34 cellular contexts compared by ENCODE assay signal in genomic region chr1:200954434-200954833, GRCh38. TPM values are rescaled to one million over a fixed set of nuclear protein-coding genes. Genes with fewer than 3 reads are reported as not detected.
"Had no signal": no experiment of that assay in that cellular context is flagged by ENCODE, and none has a peak within 500 bp of the region (broad histone marks: within the 10 kb centered on the region; RNA-seq: fewer than 3 reads in every experiment).

No MANE protein-coding gene starts in this region.

- H3K4me1 ChIP-seq: adrenal gland, breast epithelium, esophagus muscularis mucosa, foreskin keratinocyte, gastrocnemius medialis, heart left ventricle had no signal

- H3K4me1 Mint-ChIP-seq: activated CD4-positive, alpha-beta T cell treated with anti-CD3 and anti-CD28 coated beads for 36 hours; activated CD4-positive, alpha-beta T cell treated with anti-CD3 and anti-CD28 coated beads, Interleukin-2, amount 10 ng/mL, durations not matched to agents 24 days and 14 days; activated naive CD4-positive, alpha-beta T cell treated with anti-CD3 and anti-CD28 coated beads, Interleukin-2, amount 50 U/mL, for 24 hours; activated naive CD8-positive, alpha-beta T cell treated with anti-CD3 and anti-CD28 coated beads for 36 hours; activated naive CD8-positive, alpha-beta T cell treated with anti-CD3 and anti-CD28 coated beads, Interleukin-2, amount 50 U/mL, for 24 hours; central memory CD8-positive, alpha-beta T cell had no signal

- H3K27me3 Mint-ChIP-seq: activated CD4-positive, alpha-beta memory T cell treated with anti-CD3 and anti-CD28 coated beads for 36 hours; activated naive CD4-positive, alpha-beta T cell treated with anti-CD3 and anti-CD28 coated beads, Interleukin-2, amount 50 U/mL, for 24 hours; activated T-cell treated with anti-CD3 and anti-CD28 coated beads, Interleukin-2, amount 50 U/mL, for 24 hours; central memory CD8-positive, alpha-beta T cell had no signal

- H3K27ac Mint-ChIP-seq: activated CD4-positive, alpha-beta memory T cell treated with anti-CD3 and anti-CD28 coated beads for 36 hours; activated CD4-positive, alpha-beta T cell treated with anti-CD3 and anti-CD28 coated beads for 36 hours; activated CD4-positive, alpha-beta T cell treated with anti-CD3 and anti-CD28 coated beads, Interleukin-2, amount 10 ng/mL, durations not matched to agents 24 days and 14 days; activated CD8-positive, alpha-beta T cell treated with anti-CD3 and anti-CD28 coated beads, Interleukin-2, amount 10 ng/mL, durations not matched to agents 7 days and 5 days; activated naive CD4-positive, alpha-beta T cell treated with anti-CD3 and anti-CD28 coated beads for 36 hours; activated naive CD4-positive, alpha-beta T cell treated with anti-CD3 and anti-CD28 coated beads, Interleukin-2, amount 50 U/mL, for 24 hours; activated naive CD8-positive, alpha-beta T cell treated with anti-CD3 and anti-CD28 coated beads for 36 hours; activated naive CD8-positive, alpha-beta T cell treated with anti-CD3 and anti-CD28 coated beads, Interleukin-2, amount 50 U/mL, for 24 hours; activated T-cell treated with anti-CD3 and anti-CD28 coated beads, Interleukin-2, amount 50 U/mL, for 24 hours; activated T-cell treated with anti-CD3 and anti-CD28 coated beads, Interleukin-2, amount 50 U/mL, for 72 hours; brain; effector memory CD8-positive, alpha-beta T cell had no signal

- H3K4me3 ChIP-seq: adrenal gland, breast epithelium, cardiac muscle cell, esophagus muscularis mucosa, gastrocnemius medialis, heart left ventricle had no signal

- H3K9me3 ChIP-seq: adrenal gland, breast epithelium, esophagus muscularis mucosa, gastrocnemius medialis, heart left ventricle had no signal

- DNase-seq: activated CD4-positive, alpha-beta memory T cell treated with anti-CD3 and anti-CD28 coated beads for 36 hours; activated CD4-positive, alpha-beta T cell treated with anti-CD3 and anti-CD28 coated beads for 36 hours; activated CD4-positive, alpha-beta T cell treated with anti-CD3 and anti-CD28 coated beads, Interleukin-2, amount 10 ng/mL, durations not matched to agents 24 days and 14 days; activated CD4-positive, CD25-positive, alpha-beta regulatory T cell; activated CD4-positive, CD25-positive, alpha-beta regulatory T cell treated with anti-CD3 and anti-CD28 coated beads, Interleukin-2, amount 50 U/mL, for 72 hours; activated CD8-positive, alpha-beta memory T cell treated with anti-CD3 and anti-CD28 coated beads, Interleukin-2, amount 50 U/mL, for 48 hours; activated CD8-positive, alpha-beta T cell treated with anti-CD3 and anti-CD28 coated beads, Interleukin-2, amount 10 ng/mL, durations not matched to agents 7 days and 5 days; activated naive CD4-positive, alpha-beta T cell treated with anti-CD3 and anti-CD28 coated beads for 36 hours; activated naive CD8-positive, alpha-beta T cell treated with anti-CD3 and anti-CD28 coated beads for 36 hours; activated naive CD8-positive, alpha-beta T cell treated with anti-CD3 and anti-CD28 coated beads, Interleukin-2, amount 50 U/mL, for 24 hours; activated T-cell treated with anti-CD3 and anti-CD28 coated beads for 4 hours; activated T-cell treated with anti-CD3 and anti-CD28 coated beads, Interleukin-2, amount 50 U/mL, for 24 hours; activated T-cell treated with anti-CD3 and anti-CD28 coated beads, Interleukin-2, amount 50 U/mL, for 72 hours; adrenal gland; amygdala; aorta; cortex of kidney; dermis blood vessel endothelial cell; effector CD4-positive, alpha-beta T cell; effector memory CD8-positive, alpha-beta T cell; erythroblast; foreskin keratinocyte; gastrocnemius medialis; glutamatergic neuron; heart left ventricle; T-helper 1 cell; T-helper 2 cell had no signal

- H3K36me3 Mint-ChIP-seq: activated CD4-positive, alpha-beta memory T cell treated with anti-CD3 and anti-CD28 coated beads for 36 hours; activated naive CD4-positive, alpha-beta T cell treated with anti-CD3 and anti-CD28 coated beads, Interleukin-2, amount 50 U/mL, for 24 hours; activated naive CD8-positive, alpha-beta T cell treated with anti-CD3 and anti-CD28 coated beads for 36 hours; brain had no signal

- H3K4me3 Mint-ChIP-seq: activated CD4-positive, alpha-beta memory T cell treated with anti-CD3 and anti-CD28 coated beads for 36 hours; activated CD4-positive, alpha-beta T cell treated with anti-CD3 and anti-CD28 coated beads for 36 hours; activated CD4-positive, alpha-beta T cell treated with anti-CD3 and anti-CD28 coated beads, Interleukin-2, amount 10 ng/mL, durations not matched to agents 24 days and 14 days; activated CD8-positive, alpha-beta T cell treated with anti-CD3 and anti-CD28 coated beads, Interleukin-2, amount 10 ng/mL, durations not matched to agents 7 days and 5 days; activated naive CD4-positive, alpha-beta T cell treated with anti-CD3 and anti-CD28 coated beads for 36 hours; activated naive CD4-positive, alpha-beta T cell treated with anti-CD3 and anti-CD28 coated beads, Interleukin-2, amount 50 U/mL, for 24 hours; activated naive CD8-positive, alpha-beta T cell treated with anti-CD3 and anti-CD28 coated beads for 36 hours; activated naive CD8-positive, alpha-beta T cell treated with anti-CD3 and anti-CD28 coated beads, Interleukin-2, amount 50 U/mL, for 24 hours; activated T-cell treated with anti-CD3 and anti-CD28 coated beads, Interleukin-2, amount 50 U/mL, for 24 hours; activated T-cell treated with anti-CD3 and anti-CD28 coated beads, Interleukin-2, amount 50 U/mL, for 72 hours; brain; central memory CD8-positive, alpha-beta T cell; effector memory CD8-positive, alpha-beta T cell had no signal

- H3K27ac ChIP-seq: adrenal gland, breast epithelium, cardiac muscle cell, esophagus muscularis mucosa, foreskin keratinocyte, gastrocnemius medialis, heart left ventricle had no signal

- ATAC-seq: activated CD4-positive, alpha-beta T cell treated with anti-CD3 and anti-CD28 coated beads for 36 hours; activated CD8-positive, alpha-beta T cell treated with anti-CD3 and anti-CD28 coated beads, Interleukin-2, amount 10 ng/mL, durations not matched to agents 7 days and 5 days; activated naive CD8-positive, alpha-beta T cell treated with anti-CD3 and anti-CD28 coated beads, Interleukin-2, amount 50 U/mL, for 24 hours; activated T-cell treated with anti-CD3 and anti-CD28 coated beads, Interleukin-2, amount 50 U/mL, for 72 hours; effector memory CD8-positive, alpha-beta T cell; foreskin keratinocyte; gastrocnemius medialis; heart left ventricle had no signal

- H3K27me3 ChIP-seq: adrenal gland, breast epithelium, cardiac muscle cell, gastrocnemius medialis, heart left ventricle had no signal

- H3K36me3 ChIP-seq: adrenal gland, breast epithelium, cardiac muscle cell, esophagus muscularis mucosa, gastrocnemius medialis, heart left ventricle had no signal

RNA-seq across cellular contexts. Expression of gene INAVA, which starts 59.7 kb away (rescaled TPM):
- total RNA-seq: activated CD4-positive, alpha-beta memory T cell treated with anti-CD3 and anti-CD28 coated beads for 36 hours; activated CD4-positive, alpha-beta T cell treated with anti-CD3 and anti-CD28 coated beads for 36 hours; activated CD4-positive, alpha-beta T cell treated with anti-CD3 and anti-CD28 coated beads, Interleukin-2, amount 10 ng/mL, durations not matched to agents 24 days and 14 days; activated naive CD4-positive, alpha-beta T cell treated with anti-CD3 and anti-CD28 coated beads for 36 hours; activated T-cell treated with anti-CD3 and anti-CD28 coated beads, Interleukin-2, amount 50 U/mL, for 72 hours had no signal
- polyA plus RNA-seq: endothelial cell of umbilical vein had no signal
